1 cellular context compared by ENCODE assay signal in the genomic region with DNA sequence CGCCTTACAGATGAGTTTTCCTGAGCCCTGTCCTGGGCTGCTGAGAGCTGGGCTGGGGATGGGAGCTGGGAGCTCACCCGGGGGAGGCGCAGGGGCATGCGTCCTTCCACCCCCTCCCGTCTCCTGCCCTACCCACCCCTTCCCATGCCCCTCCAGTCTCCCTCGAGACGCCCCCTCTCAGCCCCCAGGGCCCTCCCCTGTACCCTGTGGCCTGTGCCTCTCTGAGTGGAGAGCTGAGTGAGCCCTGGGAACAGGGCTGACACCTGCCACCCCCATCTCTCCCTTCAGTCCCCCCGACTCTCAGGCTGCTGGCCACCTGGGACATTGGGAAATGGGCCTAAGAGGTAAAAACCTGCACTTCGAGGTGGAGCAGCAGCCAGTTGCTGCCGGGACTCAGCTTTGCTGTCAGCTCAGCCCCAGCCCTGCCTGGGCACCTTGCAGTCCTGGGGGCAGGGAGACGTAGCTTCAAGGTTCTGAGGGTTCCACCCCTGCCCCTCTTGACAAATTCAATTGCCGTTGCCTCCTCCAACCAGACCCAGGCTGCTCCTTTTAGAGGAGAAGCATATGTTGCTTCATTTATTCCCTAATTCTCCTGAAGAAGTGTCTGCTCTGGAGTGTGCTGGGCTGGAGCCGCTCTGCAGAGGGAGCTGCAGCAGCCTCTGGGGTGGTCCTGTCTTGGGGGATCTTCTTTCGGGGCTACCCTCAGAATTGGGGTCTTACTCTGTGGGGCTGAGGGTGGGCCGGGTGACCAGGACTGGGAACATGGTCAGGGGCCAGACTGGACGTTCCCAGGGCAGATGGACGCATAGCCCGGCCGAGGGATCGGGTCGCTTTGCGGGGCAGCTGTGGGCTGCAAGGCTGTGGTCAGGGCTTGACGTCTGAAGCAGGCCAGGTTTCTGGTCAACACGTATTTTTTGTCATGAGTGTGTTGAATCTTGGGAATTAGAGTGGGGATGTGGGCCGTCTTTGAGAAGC.
TF ChIP-seq lines count a peak whose summit lies in the region.

No MANE protein-coding gene starts in this region.

TF ChIP-seq in SK-N-SH, 30 proteins besides CTCF, POLR2A, EP300 and RAD21 (continued from another document):
- TF ChIP-seq PBX3 (IDR thresholded peaks at IDR 0.05): no peak
- no peak for TF ChIP-seq MAX (IDR thresholded peaks at IDR 0.05; ENCODE audit: low read depth)
TF ChIP-seq in SK-N-SH: peak in this region for 0.
